In genomic region chr3:100189444-100189964, GRCh38 we compare ENCODE assay signal across 24 cellular contexts.
DNase-seq lines count a peak whose midpoint lies in the region; ATAC-seq, FAIRE-seq and TF ChIP-seq lines count a peak whose summit lies in the region.
"Had no signal": no experiment of that assay in that cellular context is flagged by ENCODE, and none has a peak within 500 bp of the region (broad histone marks: within the 10 kb centered on the region; RNA-seq: fewer than 3 reads in every experiment).

No MANE protein-coding gene starts in this region.

- no peaks in the 10 kb centered on the region for H3F3A ChIP-seq in PC-9 (ENCODE audit: insufficient read depth, low read depth)

- H3K9me3 ChIP-seq in PC-9 (ENCODE audit: insufficient read depth, low read depth): no peaks in the 10 kb centered on the region
- H3K9me3 ChIP-seq in endothelial cell of umbilical vein (replicated peaks; ENCODE audit: control insufficient read depth, insufficient read depth, low read length): no peaks in the 10 kb centered on the region
- H3K9me3 ChIP-seq in gastrocnemius medialis: no peaks in the 10 kb centered on the region
- no peaks in the 10 kb centered on the region for H3K9me3 ChIP-seq in T-helper 17 cell (ENCODE audit: control insufficient read depth, low read length, poor library complexity, severe bottlenecking)
- H3K9me3 ChIP-seq: BLaER1, MG63 had no signal

- no TSS peak for BruUV-seq in PC-9 (replicated peaks; lab: Mats Ljungman, UMichigan)
- no TSS peak for BruUV-seq in endothelial cell of umbilical vein (replicated peaks; lab: Mats Ljungman, UMichigan)

- DNase-seq in left ventricle myocardium superior (peak; percentile 29), cardiac septum (ENCODE audit: low spot score) (no peak), PC-9 (peak in 1 of 2 experiments; percentile 79), endothelial cell of umbilical vein (ENCODE audit: low read depth, low spot score) (peak; percentile 67), gastrocnemius medialis (no peak), T-helper 17 cell (no peak), NCI-H2196 treated with DMSO at 0.1 percent for 48 hours (lab: John Stamatoyannopoulos, UW; ENCODE audit: unreplicated experiment) (no peak)
- DNase-seq in activated naive CD4-positive, alpha-beta T cell treated with anti-CD3 and anti-CD28 coated beads, Interleukin-2, amount 10 ng/mL, durations not matched to agents 7 days and 5 days: no peak
- DNase-seq: ACHN; CD4-positive, alpha-beta T cell; COR-L47; DMS79 treated with DMSO at 0.1 percent for 48 hours; H7; Kasumi-1; MG63; NCI-H1092 treated with DMSO at 0.1 percent for 48 hours; NCI-H146; NCI-H2029; NCI-H226; NCI-H510A treated with DMSO at 0.1 percent for 48 hours; NCI-H748 treated with DMSO at 0.1 percent for 48 hours; SHP77 had no signal

- no peaks in the 10 kb centered on the region for H4K20me1 ChIP-seq in PC-9 (ENCODE audit: insufficient read depth)
- no peaks in the 10 kb centered on the region for H4K20me1 ChIP-seq in endothelial cell of umbilical vein (replicated peaks; ENCODE audit: control insufficient read depth, extremely low read depth, insufficient read depth, low read length)
- H4K20me1 ChIP-seq: BLaER1 had no signal

- H3K79me2 ChIP-seq in PC-9 (ENCODE audit: low read depth) (no peaks in the 10 kb centered on the region), endothelial cell of umbilical vein (ENCODE audit: control insufficient read depth, insufficient read depth, low read length) (no peaks in the 10 kb centered on the region)

- H3K4me2 ChIP-seq in PC-9 (0 out of 2 replicates have a peak overlapping the region, but pooled peaks have one; percentile 2), endothelial cell of umbilical vein (ENCODE audit: insufficient read depth, low read length) (no peak overlapping the region)
- H3K4me2 ChIP-seq: BLaER1 had no signal

- no peak overlapping the region for H2AFZ ChIP-seq in PC-9
- H2AFZ ChIP-seq in endothelial cell of umbilical vein (ENCODE audit: low read depth, low read length): no peak overlapping the region

- no peaks in the 10 kb centered on the region for H3K36me3 ChIP-seq in PC-9 (ENCODE audit: low read depth)
- no peaks in the 10 kb centered on the region for H3K36me3 ChIP-seq in endothelial cell of umbilical vein (ENCODE audit: control insufficient read depth in 2 of 2, extremely low read depth in 1 of 2, insufficient read depth in 2 of 2, low read length in 2 of 2)
- no peaks in the 10 kb centered on the region for H3K36me3 ChIP-seq in gastrocnemius medialis
- H3K36me3 ChIP-seq: BLaER1, MG63 had no signal

- H3K27ac Mint-ChIP-seq in T-helper 17 cell: no peak overlapping the region
- no peak overlapping the region for H3K27ac Mint-ChIP-seq in activated naive CD4-positive, alpha-beta T cell treated with anti-CD3 and anti-CD28 coated beads, Interleukin-2, amount 10 ng/mL, durations not matched to agents 7 days and 5 days
- H3K27ac Mint-ChIP-seq: CD4-positive, alpha-beta T cell had no signal

- no peaks in the 10 kb centered on the region for H3K4me1 Mint-ChIP-seq in T-helper 17 cell
- H3K4me1 Mint-ChIP-seq in activated naive CD4-positive, alpha-beta T cell treated with anti-CD3 and anti-CD28 coated beads, Interleukin-2, amount 10 ng/mL, durations not matched to agents 7 days and 5 days: no peaks in the 10 kb centered on the region

- no peak overlapping the region for H3K4me3 Mint-ChIP-seq in T-helper 17 cell
- H3K4me3 Mint-ChIP-seq in activated naive CD4-positive, alpha-beta T cell treated with anti-CD3 and anti-CD28 coated beads, Interleukin-2, amount 10 ng/mL, durations not matched to agents 7 days and 5 days: no peak overlapping the region
- H3K4me3 Mint-ChIP-seq: CD4-positive, alpha-beta T cell had no signal

- H3K4me3 ChIP-seq in PC-9 (no peak overlapping the region), endothelial cell of umbilical vein (replicated peaks in 1 of 3; ENCODE audit: insufficient read depth in 1 of 3, low read depth in 1 of 3, low read length in 3 of 3) (no peak overlapping the region), gastrocnemius medialis (no peak overlapping the region)
- H3K4me3 ChIP-seq: BLaER1, MG63 had no signal

- no peaks in the 10 kb centered on the region for H3K9me1 ChIP-seq in endothelial cell of umbilical vein (replicated peaks; ENCODE audit: control insufficient read depth, extremely low read depth, insufficient read depth, low read length)

- FAIRE-seq in endothelial cell of umbilical vein (lab: Jason Lieb, UNC): no peak
- FAIRE-seq: RCC 7860 had no signal

- no peak overlapping the region for H3K9ac ChIP-seq in endothelial cell of umbilical vein (replicated peaks; ENCODE audit: extremely low read depth, insufficient read depth, low read length)
- H3K9ac ChIP-seq: BLaER1 had no signal

- intact Hi-C loops in left ventricle myocardium superior (cut with micrococcal nuclease) (no loop called here), cardiac septum (cut with DNase I) (no loop called here), PC-9 (cut with micrococcal nuclease; ENCODE audit: unreplicated experiment) (loop anchor here (10.0 kb wide), 1 partner anchor 55 kb away; no protein-coding TSS in a partner anchor), endothelial cell of umbilical vein (cut with micrococcal nuclease) (no loop called here), gastrocnemius medialis (cut with DNase I; ENCODE audit: low total_unique reads) (no loop called here)

- H3K36me3 Mint-ChIP-seq in T-helper 17 cell (ENCODE audit: low read depth): no peaks in the 10 kb centered on the region
- H3K36me3 Mint-ChIP-seq in activated naive CD4-positive, alpha-beta T cell treated with anti-CD3 and anti-CD28 coated beads, Interleukin-2, amount 10 ng/mL, durations not matched to agents 7 days and 5 days: no peaks in the 10 kb centered on the region

- no peaks in the 10 kb centered on the region for H3K9me3 Mint-ChIP-seq in activated naive CD4-positive, alpha-beta T cell treated with anti-CD3 and anti-CD28 coated beads, Interleukin-2, amount 10 ng/mL, durations not matched to agents 7 days and 5 days
- H3K9me3 Mint-ChIP-seq: CD4-positive, alpha-beta T cell had no signal

- peak; percentile 54 for ATAC-seq in left ventricle myocardium superior
- peak; percentile 42 to 82 for ATAC-seq in gastrocnemius medialis
- no peak for ATAC-seq in T-helper 17 cell

- no peak overlapping the region for H3K27ac ChIP-seq in PC-9
- no peak overlapping the region for H3K27ac ChIP-seq in endothelial cell of umbilical vein (ENCODE audit: insufficient read depth, low read depth, low read length)
- no peak overlapping the region for H3K27ac ChIP-seq in gastrocnemius medialis
- H3K27ac ChIP-seq: BLaER1 had no signal

- CTCF ChIA-PET in PC-9 (lab: Charles Lee) (no interaction called here), endothelial cell of umbilical vein (lab: Charles Lee) (no interaction called here)
- CTCF ChIA-PET in activated naive CD4-positive, alpha-beta T cell treated with anti-CD3 and anti-CD28 coated beads, Interleukin-2, amount 10 ng/mL, durations not matched to agents 7 days and 5 days (lab: Charles Lee): no interaction called here

- H3K9me2 ChIP-seq in PC-9 (ENCODE audit: insufficient read depth): no peaks in the 10 kb centered on the region

- peaks cover 7% of the 10 kb centered on the region for H3K27me3 Mint-ChIP-seq in T-helper 17 cell
- peaks cover 15% of the 10 kb centered on the region for H3K27me3 Mint-ChIP-seq in activated naive CD4-positive, alpha-beta T cell treated with anti-CD3 and anti-CD28 coated beads, Interleukin-2, amount 10 ng/mL, durations not matched to agents 7 days and 5 days
- H3K27me3 Mint-ChIP-seq: CD4-positive, alpha-beta T cell had no signal

- POLR2A ChIA-PET in PC-9 (lab: Charles Lee; ENCODE audit: unreplicated experiment) (interaction anchor here (0.5 kb wide), 1 partner anchor 71 kb away, joined by 3 read pairs; the partner anchor contains the start of gene TBC1D23), endothelial cell of umbilical vein (lab: Charles Lee) (no interaction called here)

- no peak for TF ChIP-seq CTCF in PC-9 (conservative IDR thresholded peaks at IDR 0.05)
- TF ChIP-seq CTCF in endothelial cell of umbilical vein (IDR thresholded peaks at IDR 0.05; ENCODE audit: extremely low read depth in 1 of 2, insufficient read depth in 1 of 2, low read depth in 1 of 2, low read length in 2 of 2): no peak
- TF ChIP-seq CTCF in gastrocnemius medialis (IDR thresholded peaks at IDR 0.05 in 4 of 5, conservative IDR thresholded peaks at IDR 0.05 in 1 of 5): no peak

- in situ Hi-C loops in gastrocnemius medialis (cut with MboI; ENCODE audit: low sequenced_read_pairs in 4 of 4): no loop called here

- H3K27me3 ChIP-seq in PC-9 (ENCODE audit: insufficient read depth, low read depth): no peaks in the 10 kb centered on the region
- peaks cover 0 to 2% of the 10 kb centered on the region in 2 experiments for H3K27me3 ChIP-seq in endothelial cell of umbilical vein (ENCODE audit: control insufficient read depth in 2 of 2, insufficient read depth in 2 of 2, low read length in 2 of 2)
- no peaks in the 10 kb centered on the region for H3K27me3 ChIP-seq in gastrocnemius medialis
- H3K27me3 ChIP-seq: BLaER1, MG63 had no signal

- TF ChIP-seq POLR2A in endothelial cell of umbilical vein (IDR thresholded peaks at IDR 0.05; ENCODE audit: low read depth, low read length): no peak
- no peak for TF ChIP-seq POLR2A in gastrocnemius medialis (IDR thresholded peaks at IDR 0.05)

- dilution Hi-C loops in endothelial cell of umbilical vein (cut with MboI; ENCODE audit: extremely low pct_ligation_motif_present, low sequenced_read_pairs): no loop called here

- H3K4me1 ChIP-seq in PC-9 (replicated peaks; ENCODE audit: insufficient read depth) (no peaks in the 10 kb centered on the region; the same call in 1 of the 2 replicates), endothelial cell of umbilical vein (ENCODE audit: control insufficient read depth, extremely low read depth, insufficient read depth, low read length) (no peaks in the 10 kb centered on the region), gastrocnemius medialis (peaks cover 22 to 25% of the 10 kb centered on the region in 2 donors)

TF ChIP-seq in endothelial cell of umbilical vein, 7 proteins besides CTCF, POLR2A, EP300 and RAD21:
- no peak for TF ChIP-seq MAX (IDR thresholded peaks at IDR 0.05; ENCODE audit: insufficient read depth, insufficient read length)
- TF ChIP-seq FOS (IDR thresholded peaks at IDR 0.05; ENCODE audit: borderline replicate concordance, insufficient read depth, low read length): no peak
- no peak for TF ChIP-seq EZH2 (IDR thresholded peaks at IDR 0.05; ENCODE audit: borderline replicate concordance, low read depth, low read length, severe bottlenecking)
- TF ChIP-seq GATA2 (IDR thresholded peaks at IDR 0.05; ENCODE audit: insufficient read depth, insufficient read length, low read depth, low read length): no peak
- no peak for TF ChIP-seq MYC (IDR thresholded peaks at IDR 0.05; ENCODE audit: low read depth, low read length)
- no peak for TF ChIP-seq JUN (IDR thresholded peaks at IDR 0.05; ENCODE audit: borderline replicate concordance, insufficient read depth, insufficient read length, low read depth)
TF ChIP-seq in endothelial cell of umbilical vein: peak in this region for 0.

Comparison
In these comparisons a context has a peak if more than half of its experiments do, and no peak if none do; other contexts are left out.
1. DNase-seq: peak in left ventricle myocardium superior (single experiment) and endothelial cell of umbilical vein (single experiment); none in cardiac septum (single experiment), gastrocnemius medialis (0 of 2), T-helper 17 cell (0 of 3), activated naive CD4-positive, alpha-beta T cell treated with anti-CD3 and anti-CD28 coated beads, Interleukin-2, amount 10 ng/mL, durations not matched to agents 7 days and 5 days (single experiment) and NCI-H2196 treated with DMSO at 0.1 percent for 48 hours (single experiment).